ENCODE assay signal across 8 cellular contexts in the genomic region with DNA sequence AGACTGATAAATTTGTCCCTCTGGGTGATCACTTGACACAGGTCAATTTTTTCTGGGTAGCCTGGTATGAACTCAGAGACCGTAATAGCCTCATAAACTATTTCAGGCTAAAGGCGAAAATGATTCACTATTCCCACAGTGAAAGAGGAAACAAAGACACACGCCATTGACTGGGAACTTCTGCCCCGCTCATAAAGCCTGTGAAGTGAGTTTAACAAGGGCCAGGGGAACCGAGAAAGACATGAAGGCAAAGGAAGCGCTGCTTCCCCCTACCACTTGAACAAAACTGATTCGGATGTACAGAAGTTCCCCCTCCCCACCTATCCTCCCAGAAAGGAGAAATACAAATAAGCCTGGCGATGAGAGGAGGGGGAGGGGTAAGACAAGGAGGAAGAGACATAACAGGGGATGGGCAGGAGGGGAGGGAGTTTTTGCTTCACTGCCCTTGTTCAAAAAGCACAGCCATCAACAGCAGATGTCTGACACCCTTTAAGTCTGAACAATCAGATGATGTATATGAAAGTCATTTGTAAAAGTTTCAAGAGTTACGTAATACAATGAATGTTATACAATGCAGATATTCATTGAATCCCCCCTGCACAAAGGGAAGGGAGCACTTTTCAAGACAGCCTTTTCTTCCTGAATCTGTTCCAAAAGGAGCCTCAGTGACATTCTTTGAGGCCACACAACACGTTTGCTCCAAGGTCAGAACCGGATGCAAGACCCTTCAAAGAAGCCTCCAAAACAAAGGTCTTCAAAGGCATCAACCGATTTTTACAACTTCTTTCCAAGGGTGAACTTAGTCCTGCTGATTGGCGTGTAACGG. TPM values are rescaled to one million over a fixed set of nuclear protein-coding genes. Genes with fewer than 3 reads are reported as not detected.
A peak's percentile ranks its signal among the peaks of the same experiment; 100 is the strongest.
DNase-seq lines count a peak whose midpoint lies in the region; ATAC-seq and TF ChIP-seq lines count a peak whose summit lies in the region.

No MANE protein-coding gene starts in this region.

- H3K9me3 ChIP-seq in Peyer's patch (no peaks in the 10 kb centered on the region), neuron (ENCODE audit: low read length) (no peaks in the 10 kb centered on the region)

- H3K27me3 ChIP-seq in Peyer's patch (no peaks in the 10 kb centered on the region), neuron (ENCODE audit: insufficient read depth, low read length) (no peaks in the 10 kb centered on the region)

- H3K4me3 ChIP-seq in Peyer's patch = peak overlapping the region; percentile 42 to 63 (median 56)
- peak overlapping the region; percentile 17 for H3K4me3 ChIP-seq in fibroblast of pulmonary artery (replicated peaks; ENCODE audit: low read depth, low read length)
- H3K4me3 ChIP-seq in neuron (ENCODE audit: low read length) = peak overlapping the region; percentile 34

- TF ChIP-seq CTCF in Peyer's patch (IDR thresholded peaks at IDR 0.05) = no peak
- no peak for TF ChIP-seq CTCF in fibroblast of pulmonary artery (IDR thresholded peaks at IDR 0.05; ENCODE audit: low read length, missing control alignments)

- peaks cover 0 to 19% (median 2%) of the 10 kb centered on the region in 4 donors for H3K4me1 ChIP-seq in Peyer's patch
- peaks cover 18% of the 10 kb centered on the region for H3K4me1 ChIP-seq in neuron (ENCODE audit: insufficient read depth, low read length)

- ATAC-seq in GM18867 (IDR thresholded peaks at IDR 0.05; ENCODE audit: unreplicated experiment) (peak; percentile 68), HG02973 (IDR thresholded peaks at IDR 0.05; ENCODE audit: unreplicated experiment) (peak; percentile 69)

- peak; percentile 56 for DNase-seq in AG20443 (ENCODE audit: low spot score)
- DNase-seq in Peyer's patch = peak in 2 of 3 donors; percentile 51 to 69
- no peak for DNase-seq in fibroblast of pulmonary artery (ENCODE audit: low read depth)
- no peak for DNase-seq in islet precursor cell
- no peak for DNase-seq in NCI-H1048 (lab: John Stamatoyannopoulos, UW)

- peak overlapping the region in 3 of 4 donors; percentile 13 to 82 (median 69) for H3K27ac ChIP-seq in Peyer's patch

- H2AFZ ChIP-seq in neuron (ENCODE audit: low read depth, low read length) = peak overlapping the region; percentile 59

- H3K36me3 ChIP-seq in Peyer's patch (no peaks in the 10 kb centered on the region), neuron (ENCODE audit: insufficient read depth, low read length) (no peaks in the 10 kb centered on the region)

- TF ChIP-seq POLR2A in Peyer's patch (IDR thresholded peaks at IDR 0.05) = no peak

RNA-seq across cellular contexts. Expression of a gene that starts 0.7 kb away (rescaled TPM):
- 10 to 100 TPM in 1 of 4 donors, 1 to 10 TPM in 1, under 1 TPM in 2; 0.70 to 16.5 (median 1.1) TPM for total RNA-seq in Peyer's patch

Comparison
In these comparisons a context has a peak if more than half of its experiments do, and no peak if none do; other contexts are left out.
1. DNase-seq: peak in AG20443 (single experiment) and Peyer's patch (2 of 3); none in fibroblast of pulmonary artery (single experiment), islet precursor cell (single experiment) and NCI-H1048 (single experiment).
2. Peak in every context shown above with its lines, with median percentiles within 50 percentile points of each other: H3K4me3 ChIP-seq.